ENCODE assay signal across 15 cellular contexts in genomic region chr15:52382647-52383046, GRCh38.
A peak's percentile ranks its signal among the peaks of the same experiment; 100 is the strongest.
DNase-seq lines count a peak whose midpoint lies in the region; ATAC-seq lines count a peak whose summit lies in the region.
"Had no signal": no experiment of that assay in that cellular context is flagged by ENCODE, and none has a peak within 500 bp of the region (broad histone marks: within the 10 kb centered on the region; RNA-seq: fewer than 3 reads in every experiment).

No MANE protein-coding gene starts in this region.

- DNase-seq in activated naive CD8-positive, alpha-beta T cell treated with anti-CD3 and anti-CD28 coated beads, Interleukin-2, amount 50 U/mL, for 24 hours: no peak
- DNase-seq in NCI-H446 treated with DMSO at 0.1 percent for 48 hours (lab: John Stamatoyannopoulos, UW) (no peak), NCI-H2107 (lab: John Stamatoyannopoulos, UW) (no peak), AG08395 (ENCODE audit: low spot score) (no peak)
- DNase-seq: effector CD4-positive, alpha-beta T cell; foreskin fibroblast; KBM-7; mesendoderm; NCI-H2081; sigmoid colon; stimulated activated CD4-positive, alpha-beta T cell treated with anti-CD3 and anti-CD28 coated beads, Interleukin-4, amount 100 ng/mL, for 4 hours had no signal

- H3K4me3 Mint-ChIP-seq in activated naive CD8-positive, alpha-beta T cell treated with anti-CD3 and anti-CD28 coated beads, Interleukin-2, amount 50 U/mL, for 24 hours: no peak overlapping the region
- H3K4me3 Mint-ChIP-seq: WTC11 had no signal

- peaks cover 36% of the 10 kb centered on the region for H3K4me1 Mint-ChIP-seq in activated naive CD8-positive, alpha-beta T cell treated with anti-CD3 and anti-CD28 coated beads, Interleukin-2, amount 50 U/mL, for 24 hours
- H3K4me1 Mint-ChIP-seq: WTC11 had no signal

- H3K27ac Mint-ChIP-seq in activated naive CD8-positive, alpha-beta T cell treated with anti-CD3 and anti-CD28 coated beads, Interleukin-2, amount 50 U/mL, for 24 hours: peak overlapping the region; percentile 82

- ATAC-seq in GM18858 (IDR thresholded peaks at IDR 0.05; ENCODE audit: unreplicated experiment) (peak; percentile 14), GM21529 (IDR thresholded peaks at IDR 0.05; ENCODE audit: unreplicated experiment) (peak; percentile 19), HG03045 (IDR thresholded peaks at IDR 0.05; ENCODE audit: unreplicated experiment) (peak; percentile 12)
- ATAC-seq in activated naive CD8-positive, alpha-beta T cell treated with anti-CD3 and anti-CD28 coated beads, Interleukin-2, amount 50 U/mL, for 24 hours: peak; percentile 6
- ATAC-seq: WTC11 had no signal

- peaks cover 25% of the 10 kb centered on the region for H3K36me3 Mint-ChIP-seq in activated naive CD8-positive, alpha-beta T cell treated with anti-CD3 and anti-CD28 coated beads, Interleukin-2, amount 50 U/mL, for 24 hours (ENCODE audit: low read depth)

- no peaks in the 10 kb centered on the region for H3K27me3 Mint-ChIP-seq in activated naive CD8-positive, alpha-beta T cell treated with anti-CD3 and anti-CD28 coated beads, Interleukin-2, amount 50 U/mL, for 24 hours

- no peaks in the 10 kb centered on the region for H3K9me3 Mint-ChIP-seq in activated naive CD8-positive, alpha-beta T cell treated with anti-CD3 and anti-CD28 coated beads, Interleukin-2, amount 50 U/mL, for 24 hours
- H3K9me3 Mint-ChIP-seq: WTC11 had no signal
